Comparison of ENCODE assay signal across 10 cellular contexts in the genomic region with DNA sequence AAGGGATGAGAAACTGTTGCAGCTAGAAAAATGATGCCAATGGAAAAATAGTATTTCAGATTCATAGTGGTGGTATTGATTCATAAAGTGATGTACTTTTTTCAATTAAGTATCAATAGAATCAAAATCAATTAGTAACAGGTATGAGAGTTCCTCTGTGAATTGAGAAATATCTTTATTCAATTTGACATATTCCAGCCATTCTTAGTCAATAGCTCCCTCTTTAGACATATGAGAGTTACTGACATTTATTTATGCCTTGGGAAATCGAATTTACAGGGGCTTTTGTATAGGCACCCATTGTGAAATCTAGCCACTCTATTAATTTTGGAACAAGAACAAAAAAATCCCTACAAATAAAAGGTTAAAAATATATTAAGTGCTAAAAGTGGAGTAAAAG.
DNase-seq lines count a peak whose midpoint lies in the region; ATAC-seq and TF ChIP-seq lines count a peak whose summit lies in the region.
"Had no signal": no experiment of that assay in that cellular context is flagged by ENCODE, and none has a peak within 500 bp of the region (broad histone marks: within the 10 kb centered on the region; RNA-seq: fewer than 3 reads in every experiment).

No MANE protein-coding gene starts in this region.

- no peaks in the 10 kb centered on the region for H3K27me3 ChIP-seq in lower lobe of right lung (ENCODE audit: low read depth)

- DNase-seq in DMS153 (lab: John Stamatoyannopoulos, UW) (peak; percentile 1), lower lobe of right lung (no peak), NCI-H146 treated with DMSO at 0.1 percent for 48 hours (lab: John Stamatoyannopoulos, UW; ENCODE audit: unreplicated experiment) (no peak)
- DNase-seq: activated T-cell treated with anti-CD3 and anti-CD28 coated beads for 4 hours, SHP77 treated with DMSO at 0.1 percent for 48 hours had no signal

- TF ChIP-seq RAD21 in Ishikawa (IDR thresholded peaks at IDR 0.05; ENCODE audit: low read depth), result peak; percentile 32; the same call in 1 of the 2 replicates

- H3K36me3 ChIP-seq in lower lobe of right lung, result no peaks in the 10 kb centered on the region

- no peaks in the 10 kb centered on the region for H3K4me1 ChIP-seq in lower lobe of right lung

- H3K27ac ChIP-seq in VCaP (no peak overlapping the region), lower lobe of right lung (no peak overlapping the region)

- intact Hi-C loops in lower lobe of right lung (cut with DNase I), result no loop called here

- ATAC-seq in lower lobe of right lung, result no peak
- ATAC-seq in GM21423 (IDR thresholded peaks at IDR 0.05; ENCODE audit: unreplicated experiment), result no peak
- ATAC-seq in GM19023 (IDR thresholded peaks at IDR 0.05; ENCODE audit: unreplicated experiment), result no peak
- ATAC-seq: left lobe of liver had no signal

- H3K9me3 ChIP-seq in lower lobe of right lung, result no peaks in the 10 kb centered on the region

- H3K4me3 ChIP-seq in lower lobe of right lung, result no peak overlapping the region

- TF ChIP-seq CTCF in VCaP (conservative IDR thresholded peaks at IDR 0.05) (peak; percentile 88), lower lobe of right lung (IDR thresholded peaks at IDR 0.05) (peak; percentile 14)

- no peak for TF ChIP-seq EP300 in Ishikawa (IDR thresholded peaks at IDR 0.05; ENCODE audit: borderline replicate concordance)

TF ChIP-seq in Ishikawa, 13 proteins besides CTCF, POLR2A, EP300 and RAD21:
- no peak for TF ChIP-seq TEAD4 (IDR thresholded peaks at IDR 0.05)
- no peak for TF ChIP-seq YY1 (IDR thresholded peaks at IDR 0.05; ENCODE audit: low read depth)
- no peak for TF ChIP-seq TAF1 (IDR thresholded peaks at IDR 0.05; ENCODE audit: low read depth)
- no peak for TF ChIP-seq USF1 (IDR thresholded peaks at IDR 0.05)
- no peak for TF ChIP-seq CEBPB (IDR thresholded peaks at IDR 0.05)
- no peak for TF ChIP-seq REST (IDR thresholded peaks at IDR 0.05; ENCODE audit: low read depth)
- no peak for TF ChIP-seq NFIC (IDR thresholded peaks at IDR 0.05)
- TF ChIP-seq FOXM1 (IDR thresholded peaks at IDR 0.05; ENCODE audit: borderline replicate concordance, low read depth), result no peak
- TF ChIP-seq EGR1 (IDR thresholded peaks at IDR 0.05), result no peak
- TF ChIP-seq TCF12 (IDR thresholded peaks at IDR 0.05; ENCODE audit: low read depth), result no peak
- TF ChIP-seq ZBTB7A (IDR thresholded peaks at IDR 0.05; ENCODE audit: low read depth), result no peak
- no peak for TF ChIP-seq MAX (IDR thresholded peaks at IDR 0.05)
TF ChIP-seq in Ishikawa: peak in this region for 0.
